1 cellular context compared by ENCODE assay signal in the genomic region with DNA sequence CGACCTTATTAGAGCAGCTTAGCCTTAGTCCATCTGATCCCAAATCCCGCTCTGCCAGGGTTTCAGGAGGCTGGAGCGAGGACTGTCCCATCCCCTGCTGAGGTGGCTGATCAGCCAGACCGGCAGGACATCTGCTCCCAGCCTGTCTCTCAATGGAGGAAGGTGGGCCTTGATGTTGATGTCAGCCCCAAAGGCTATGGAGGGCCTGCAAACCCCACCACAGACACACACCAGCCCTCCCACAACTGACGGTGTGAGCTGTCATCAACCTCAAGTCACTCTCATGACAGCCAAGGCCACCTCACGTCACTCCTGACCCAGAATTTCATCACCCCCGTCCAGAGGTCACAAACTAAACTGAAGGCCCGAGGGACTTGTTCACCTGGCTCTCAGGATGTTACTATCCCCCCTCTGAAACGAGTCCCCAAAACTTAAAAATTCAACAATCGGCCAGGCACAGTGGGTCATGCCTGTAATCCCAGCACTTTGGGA.
TF ChIP-seq lines count a peak whose summit lies in the region.

No MANE protein-coding gene starts in this region.

TF ChIP-seq in GM23338, 12 proteins besides CTCF, POLR2A, EP300 and RAD21:
- TF ChIP-seq, protein P1, sequence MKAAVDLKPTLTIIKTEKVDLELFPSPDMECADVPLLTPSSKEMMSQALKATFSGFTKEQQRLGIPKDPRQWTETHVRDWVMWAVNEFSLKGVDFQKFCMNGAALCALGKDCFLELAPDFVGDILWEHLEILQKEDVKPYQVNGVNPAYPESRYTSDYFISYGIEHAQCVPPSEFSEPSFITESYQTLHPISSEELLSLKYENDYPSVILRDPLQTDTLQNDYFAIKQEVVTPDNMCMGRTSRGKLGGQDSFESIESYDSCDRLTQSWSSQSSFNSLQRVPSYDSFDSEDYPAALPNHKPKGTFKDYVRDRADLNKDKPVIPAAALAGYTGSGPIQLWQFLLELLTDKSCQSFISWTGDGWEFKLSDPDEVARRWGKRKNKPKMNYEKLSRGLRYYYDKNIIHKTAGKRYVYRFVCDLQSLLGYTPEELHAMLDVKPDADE (IDR thresholded peaks at IDR 0.05) = no peak
- TF ChIP-seq STAT1 (IDR thresholded peaks at IDR 0.05; ENCODE audit: unreplicated experiment) = no peak
- no peak for TF ChIP-seq NANOG (IDR thresholded peaks at IDR 0.05; ENCODE audit: borderline replicate concordance)
- TF ChIP-seq ZNF331 (CRISPR knock-in tag; IDR thresholded peaks at IDR 0.05; ENCODE audit: low read depth) = no peak
- no peak for TF ChIP-seq CREB1 (CRISPR knock-in tag; IDR thresholded peaks at IDR 0.05; ENCODE audit: low read depth)
